1 cellular context compared by ENCODE assay signal in genomic region chr17:48997103-48997826, GRCh38.
TF ChIP-seq lines count a peak whose summit lies in the region.

Gene IGF2BP1, plus strand, starts transcription at chr17:48997385. Its CDS starts 361 bp downstream, at chr17:48997746.

TF ChIP-seq in IMR-90, 13 proteins besides CTCF, POLR2A, EP300 and RAD21:
- TF ChIP-seq RCOR1 (IDR thresholded peaks at IDR 0.05; ENCODE audit: insufficient replicate concordance, low read length): no peak
- TF ChIP-seq RFX5 (IDR thresholded peaks at IDR 0.05; ENCODE audit: low read depth, low read length): no peak
- peak; percentile 84; the same call in 1 of the 2 replicates for TF ChIP-seq MXI1 (IDR thresholded peaks at IDR 0.05; ENCODE audit: borderline replicate concordance, low read depth, low read length)
- peak; percentile 90 for TF ChIP-seq BHLHE40 (IDR thresholded peaks at IDR 0.05; ENCODE audit: low read depth, low read length)
- peak; percentile 57; the same call in 1 of the 2 replicates for TF ChIP-seq USF2 (IDR thresholded peaks at IDR 0.05; ENCODE audit: low read depth, low read length)
